10 cellular contexts compared by ENCODE assay signal in genomic region chr12:34384693-34385092, GRCh38.
"Had no signal": no experiment of that assay in that cellular context is flagged by ENCODE, and none has a peak within 500 bp of the region (broad histone marks: within the 10 kb centered on the region; RNA-seq: fewer than 3 reads in every experiment).

No MANE protein-coding gene starts in this region.

- H3K4me1 ChIP-seq: HAP-1 had no signal

- H3K27ac Mint-ChIP-seq: GM23338, H9, HFFc6 had no signal

- H3K4me3 Mint-ChIP-seq: GM23338, H9, HFFc6 had no signal

- FAIRE-seq: H1, H54 had no signal

- H3K4me1 Mint-ChIP-seq: GM23338, H9 had no signal

- H3K27ac ChIP-seq: GM23248 had no signal

- ATAC-seq: GM23338, HCT116 had no signal

- H3K4me3 ChIP-seq: GM23248, GM23338, HAP-1 had no signal

- H2AFZ ChIP-seq: GM23248, GM23338 had no signal

- H3K9me3 ChIP-seq: HAP-1 had no signal

- H3K4me2 ChIP-seq: GM23338 had no signal

- H3K36me3 ChIP-seq: HAP-1 had no signal

- DNase-seq: GM23248, H7, H9, HCEC 1CT, HFFc6 had no signal

- H3K9ac ChIP-seq: GM23248 had no signal
